1 cellular context compared by ENCODE assay signal in genomic region chr2:68252407-68253210, GRCh38.
TF ChIP-seq lines count a peak whose summit lies in the region.

PPP3R1 (minus strand) TSS chr2:68252532; CDS start chr2:68252127, 405 bp downstream.

TF ChIP-seq in K562, 482 proteins besides CTCF, POLR2A, EP300 and RAD21 (continued from another document and continues in another):
- TF ChIP-seq PTTG1 (tag; IDR thresholded peaks at IDR 0.05; ENCODE audit: low read depth) (no peak), LCOR (CRISPR knock-in tag; IDR thresholded peaks at IDR 0.05) (no peak), ZNF311 (CRISPR knock-in tag; IDR thresholded peaks at IDR 0.05) (no peak), HMG20A (CRISPR knock-in tag; conservative IDR thresholded peaks at IDR 0.05) (no peak), SNRNP70 (optimal IDR thresholded peaks at IDR 0.05; ENCODE audit: low read depth, low read length) (no peak), TRIM25 (IDR thresholded peaks at IDR 0.05; ENCODE audit: borderline replicate concordance) (no peak), ZC3H4 (CRISPR knock-in tag; IDR thresholded peaks at IDR 0.05; ENCODE audit: borderline replicate concordance) (no peak), ZNF197 (CRISPR knock-in tag; IDR thresholded peaks at IDR 0.05; ENCODE audit: low read depth) (no peak), POU5F1 (IDR thresholded peaks at IDR 0.05; ENCODE audit: borderline replicate concordance, low read depth, low read length, partially characterized antibody) (no peak), HDAC3 (IDR thresholded peaks at IDR 0.05; ENCODE audit: borderline replicate concordance, partially characterized antibody) (no peak), TBP (optimal IDR thresholded peaks at IDR 0.05; ENCODE audit: low read depth, low read length) (peak; percentile 76), PHTF2 (CRISPR knock-in tag; IDR thresholded peaks at IDR 0.05) (no peak), ZBTB43 (CRISPR knock-in tag; IDR thresholded peaks at IDR 0.05) (no peak), TRIM24 (IDR thresholded peaks at IDR 0.05) (0 out of 4 replicates have a peak, but pooled peaks of 1 of the 2 experiments have one; percentile 8), SRSF3 (IDR thresholded peaks at IDR 0.05; ENCODE audit: insufficient read depth, low read length) (no peak), EZH2 (IDR thresholded peaks at IDR 0.05; ENCODE audit: borderline replicate concordance, low read depth, low read length) (no peak), STAT6 (CRISPR knock-in tag; IDR thresholded peaks at IDR 0.05) (no peak), MEF2A (IDR thresholded peaks at IDR 0.05; ENCODE audit: control insufficient read depth, low read depth, low read length) (no peak), ZNF551 (CRISPR knock-in tag; IDR thresholded peaks at IDR 0.05) (no peak), ZNF280A (IDR thresholded peaks at IDR 0.05; ENCODE audit: low read depth, partially characterized antibody) (no peak), FOS (IDR thresholded peaks at IDR 0.05; ENCODE audit: extremely low read depth, insufficient read length) (no peak), BCOR (IDR thresholded peaks at IDR 0.05) (no peak), ZNF583 (CRISPR knock-in tag; IDR thresholded peaks at IDR 0.05) (no peak), SP2 (IDR thresholded peaks at IDR 0.05; ENCODE audit: extremely low read depth, low read depth, low read length, poor library complexity, severe bottlenecking) (no peak), ARID3B (CRISPR knock-in tag; IDR thresholded peaks at IDR 0.05; ENCODE audit: borderline replicate concordance) (no peak), FOXK2 (conservative IDR thresholded peaks at IDR 0.05 in 1 of 2, IDR thresholded peaks at IDR 0.05 in 1 of 2; ENCODE audit: low read depth in 2 of 2) (peak in 1 of 2 experiments; percentile 30; a peak in 1 of 4 replicates), CSDE1 (IDR thresholded peaks at IDR 0.05) (no peak), TEAD1 (CRISPR knock-in tag; IDR thresholded peaks at IDR 0.05) (no peak), DPF2 (IDR thresholded peaks at IDR 0.05) (0 out of 2 replicates have a peak, but pooled peaks have one; percentile 5), HDGF (IDR thresholded peaks at IDR 0.05) (no peak), ZNF224 (CRISPR knock-in tag; IDR thresholded peaks at IDR 0.05) (no peak), ZBTB11 (CRISPR knock-in tag; IDR thresholded peaks at IDR 0.05) (peak in 2 of 3 experiments; percentile 44 to 96; a peak in 4 of 6 replicates), MTA1 (IDR thresholded peaks at IDR 0.05; ENCODE audit: borderline replicate concordance) (no peak), NR3C1 (CRISPR knock-in tag; IDR thresholded peaks at IDR 0.05) (no peak), ARID3A (IDR thresholded peaks at IDR 0.05; ENCODE audit: borderline replicate concordance, low read depth, low read length) (no peak), SRSF7 (optimal IDR thresholded peaks at IDR 0.05; ENCODE audit: low read depth, low read length) (no peak), ZKSCAN1 (IDR thresholded peaks at IDR 0.05; ENCODE audit: low read depth, low read length) (0 out of 2 replicates have a peak, but pooled peaks have one; percentile 52), PRPF4 (IDR thresholded peaks at IDR 0.05; ENCODE audit: insufficient read depth, low read depth, low read length, poor library complexity, severe bottlenecking) (no peak), ERF (CRISPR knock-in tag; IDR thresholded peaks at IDR 0.05) (peak; percentile 63; the same call in 1 of the 2 replicates), PATZ1 (CRISPR knock-in tag; IDR thresholded peaks at IDR 0.05; ENCODE audit: borderline replicate concordance) (no peak), SAFB2 (IDR thresholded peaks at IDR 0.05; ENCODE audit: borderline replicate concordance, low read depth, low read length, severe bottlenecking) (no peak), COPS2 (conservative IDR thresholded peaks at IDR 0.05) (no peak), CTCFL (IDR thresholded peaks at IDR 0.05; ENCODE audit: borderline replicate concordance, insufficient read depth, low read depth, low read length, poor library complexity, severe bottlenecking) (no peak), KDM4B (IDR thresholded peaks at IDR 0.05; ENCODE audit: borderline replicate concordance in 2 of 2, low read depth in 1 of 2) (peak in 1 of 2 experiments; percentile 89; a peak in 2 of 4 replicates)
